ENCODE assay signal across 23 cellular contexts in the genomic region with DNA sequence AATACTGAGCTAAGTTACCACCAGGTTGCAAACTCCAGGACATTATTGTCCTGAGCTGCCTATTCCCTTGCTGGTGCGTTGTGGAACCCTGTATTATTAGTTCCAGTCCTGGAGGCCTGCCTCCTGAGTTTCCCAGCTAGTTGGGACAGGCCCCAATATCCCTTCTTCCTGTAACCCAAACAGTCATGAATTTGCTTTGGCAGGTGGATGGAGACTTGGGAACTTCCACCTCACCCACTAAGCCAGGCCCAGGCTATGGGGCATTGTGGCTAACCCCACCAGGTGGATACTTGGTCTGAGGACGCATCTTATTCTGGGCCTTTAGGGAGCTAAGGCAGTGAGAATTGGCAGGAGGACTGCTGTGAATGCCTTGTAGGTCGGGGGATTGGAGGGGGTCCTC. TPM values are rescaled to one million over a fixed set of nuclear protein-coding genes. Genes with fewer than 3 reads are reported as not detected.
A peak's percentile ranks its signal among the peaks of the same experiment; 100 is the strongest.
DNase-seq lines count a peak whose midpoint lies in the region; ATAC-seq and TF ChIP-seq lines count a peak whose summit lies in the region.
"Had no signal": no experiment of that assay in that cellular context is flagged by ENCODE, and none has a peak within 500 bp of the region (broad histone marks: within the 10 kb centered on the region; RNA-seq: fewer than 3 reads in every experiment).

No MANE protein-coding gene starts in this region.

- H3K36me3 Mint-ChIP-seq in endodermal cell (ENCODE audit: low read depth) = peaks cover 45% of the 10 kb centered on the region

- intact Hi-C loops in posterior vena cava (cut with DNase I) = no loop called here
- intact Hi-C loops in OCI-LY7 (cut with micrococcal nuclease; ENCODE audit: unreplicated experiment) = no loop called here

- TF ChIP-seq RAD21 in SK-N-SH (IDR thresholded peaks at IDR 0.05; ENCODE audit: low read length) = no peak

- TF ChIP-seq EP300 in SK-N-SH (IDR thresholded peaks at IDR 0.05; ENCODE audit: borderline replicate concordance in 1 of 2, low read depth in 1 of 2, low read length in 1 of 2) = no peak

- H4K20me1 ChIP-seq in SK-N-SH (ENCODE audit: insufficient read depth) (no peaks in the 10 kb centered on the region), OCI-LY7 (ENCODE audit: insufficient read depth, low read length) (no peaks in the 10 kb centered on the region)

- ATAC-seq in SK-N-SH treated with all-trans-retinoic acid at 6 μM for 48 hours (peak; percentile 3; the same call in 2 of the 3 replicates), HG03175 (IDR thresholded peaks at IDR 0.05; ENCODE audit: unreplicated experiment) (no peak)
- ATAC-seq: activated CD8-positive, alpha-beta T cell treated with anti-CD3 and anti-CD28 coated beads, Interleukin-2, amount 10 ng/mL, durations not matched to agents 7 days and 5 days; activated T-cell treated with anti-CD3 and anti-CD28 coated beads, Interleukin-2, amount 50 U/mL, for 72 hours; mucosa of descending colon; right cardiac atrium had no signal

- H3K9me3 ChIP-seq in SK-N-SH = no peaks in the 10 kb centered on the region
- no peaks in the 10 kb centered on the region for H3K9me3 ChIP-seq in endodermal cell (ENCODE audit: control insufficient read depth, low read length)
- H3K9me3 ChIP-seq in OCI-LY7 (ENCODE audit: low read length) = no peaks in the 10 kb centered on the region
- H3K9me3 ChIP-seq: mucosa of descending colon, transverse colon had no signal

- H2AFZ ChIP-seq in SK-N-SH (ENCODE audit: low read depth) = no peak overlapping the region
- H2AFZ ChIP-seq in OCI-LY7 (ENCODE audit: low read length) = no peak overlapping the region

- H3K27me3 Mint-ChIP-seq in endodermal cell (ENCODE audit: insufficient read depth) = no peaks in the 10 kb centered on the region
- H3K27me3 Mint-ChIP-seq: activated naive CD8-positive, alpha-beta T cell; dendritic cell treated with granulocyte-macrophage colony-stimulating factor and Interleukin-4, amounts not matched to agents 40 ng/mL and 50 ng/mL, for 4 days had no signal

- peaks cover 14% of the 10 kb centered on the region for H3K4me1 Mint-ChIP-seq in endodermal cell

- peaks cover 15 to 30% of the 10 kb centered on the region in 2 experiments for H3K36me3 ChIP-seq in SK-N-SH (replicated peaks in 1 of 2; ENCODE audit: control insufficient read depth in 1 of 2, insufficient read depth in 2 of 2, low read length in 1 of 2)
- peaks cover 48% of the 10 kb centered on the region for H3K36me3 ChIP-seq in endodermal cell (ENCODE audit: control insufficient read depth, insufficient read depth, low read length)
- peaks cover 54% of the 10 kb centered on the region for H3K36me3 ChIP-seq in OCI-LY7 (ENCODE audit: insufficient read depth, low read length)

- no TSS peak for BruUV-seq in OCI-LY7 (replicated peaks; lab: Mats Ljungman, UMichigan)

- no peak for TF ChIP-seq CTCF in SK-N-SH (IDR thresholded peaks at IDR 0.05)
- TF ChIP-seq CTCF in endodermal cell (conservative IDR thresholded peaks at IDR 0.05) = no peak
- no peak for TF ChIP-seq CTCF in OCI-LY7 (conservative IDR thresholded peaks at IDR 0.05; ENCODE audit: low read length)

- DNase-seq in SK-N-SH = no peak
- no peak for DNase-seq in endodermal cell
- DNase-seq in posterior vena cava (ENCODE audit: low spot score) = peak; percentile 16
- DNase-seq in MV-4-11 (lab: John Stamatoyannopoulos, UW) = no peak
- no peak for DNase-seq in OCI-LY7 (ENCODE audit: low spot score)
- DNase-seq: activated CD8-positive, alpha-beta T cell treated with anti-CD3 and anti-CD28 coated beads, Interleukin-2, amount 10 ng/mL, durations not matched to agents 7 days and 5 days; activated T-cell treated with anti-CD3 and anti-CD28 coated beads, Interleukin-2, amount 50 U/mL, for 72 hours; brain microvascular endothelial cell; DMS79; HCEC 1CT; mucosa of descending colon; NCI-H1417 treated with DMSO at 0.1 percent for 48 hours; NCI-H2171 treated with DMSO at 0.1 percent for 48 hours; nucleus accumbens; right cardiac atrium; stimulated activated naive CD4-positive, alpha-beta T cell treated with Interleukin-2 at 50 U/mL for 16 hours; transverse colon; WERI-Rb-1 had no signal

- no peak overlapping the region for H3K27ac ChIP-seq in SK-N-SH (ENCODE audit: low read depth in 2 of 2, low read length in 1 of 2)
- H3K27ac ChIP-seq in endodermal cell (ENCODE audit: low read depth, low read length) = no peak overlapping the region
- no peak overlapping the region for H3K27ac ChIP-seq in OCI-LY7 (ENCODE audit: low read depth, low read length, poor library complexity, severe bottlenecking)
- H3K27ac ChIP-seq: brain microvascular endothelial cell, transverse colon, WERI-Rb-1 had no signal

- H3K9me2 ChIP-seq in SK-N-SH (no peaks in the 10 kb centered on the region), OCI-LY7 (ENCODE audit: insufficient read depth, low read length) (no peaks in the 10 kb centered on the region)

- peaks cover 68% of the 10 kb centered on the region for H3K9me3 Mint-ChIP-seq in endodermal cell
- H3K9me3 Mint-ChIP-seq: activated T-cell treated with anti-CD3 and anti-CD28 coated beads, Interleukin-2, amount 50 U/mL, for 72 hours; dendritic cell treated with granulocyte-macrophage colony-stimulating factor and Interleukin-4, amounts not matched to agents 40 ng/mL and 50 ng/mL, for 4 days had no signal

- WGBS in SK-N-SH (ENCODE audit: low lambda C conversion rate) = 58% methylated on average over 2 of the region's 3 CpGs
- WGBS in endodermal cell (ENCODE audit: insufficient coverage in 1 of 2, insufficient read length in 1 of 2), 2 experiments = 94% methylated on average over 3 of the region's 3 CpGs; no CpG with 5 or more reads in 1 of the 2 experiments

- CTCF ChIA-PET in SK-N-SH (lab: Yijun Ruan, JAX) = no interaction called here
- CTCF ChIA-PET in OCI-LY7 (lab: Charles Lee; ENCODE audit: unreplicated experiment) = no interaction called here

- H3K27me3 ChIP-seq in SK-N-SH (ENCODE audit: insufficient read depth) (no peaks in the 10 kb centered on the region), endodermal cell (ENCODE audit: control insufficient read depth, insufficient read depth, low read length, poor library complexity, severe bottlenecking) (no peaks in the 10 kb centered on the region)
- H3K27me3 ChIP-seq: brain microvascular endothelial cell, transverse colon had no signal

- H3K79me2 ChIP-seq in SK-N-SH (ENCODE audit: insufficient read depth) (peaks cover 24% of the 10 kb centered on the region), OCI-LY7 (ENCODE audit: insufficient read depth, low read depth, low read length) (peaks cover 30% of the 10 kb centered on the region)

- POLR2A ChIA-PET in SK-N-SH (lab: Yijun Ruan, JAX) = no interaction called here
- POLR2A ChIA-PET in OCI-LY7 (lab: Charles Lee) = no interaction called here

- peaks cover 26% of the 10 kb centered on the region for H3F3A ChIP-seq in SK-N-SH (replicated peaks; ENCODE audit: insufficient read depth)

- H3K4me3 ChIP-seq in SK-N-SH (ENCODE audit: low read depth in 2 of 2, low read length in 1 of 2) (no peak overlapping the region), endodermal cell (ENCODE audit: low read length) (no peak overlapping the region), OCI-LY7 (ENCODE audit: low read depth, low read length, poor library complexity, severe bottlenecking) (no peak overlapping the region)
- H3K4me3 ChIP-seq: mucosa of descending colon, transverse colon had no signal

- H3K4me2 ChIP-seq in SK-N-SH = no peak overlapping the region
- H3K4me2 ChIP-seq in OCI-LY7 (ENCODE audit: low read length) = no peak overlapping the region

- no peak overlapping the region for H3K9ac ChIP-seq in SK-N-SH
- H3K9ac ChIP-seq in endodermal cell (ENCODE audit: extremely low read depth, low read length, poor library complexity, severe bottlenecking) = no peak overlapping the region

- H3K4me1 ChIP-seq in SK-N-SH (ENCODE audit: control insufficient read depth in 1 of 2, insufficient read depth in 2 of 2, low read depth in 1 of 2, low read length in 1 of 2) (peaks cover 0 to 11% of the 10 kb centered on the region in 2 experiments; a peak in 2 of 4 replicates), endodermal cell (ENCODE audit: control insufficient read depth, insufficient read depth, low read length) (peaks cover 6% of the 10 kb centered on the region), OCI-LY7 (ENCODE audit: insufficient read depth, low read length, poor library complexity, severe bottlenecking) (peaks cover 21% of the 10 kb centered on the region)

- H3K4me3 Mint-ChIP-seq in endodermal cell = no peak overlapping the region
- H3K4me3 Mint-ChIP-seq: activated CD8-positive, alpha-beta T cell treated with anti-CD3 and anti-CD28 coated beads, Interleukin-2, amount 10 ng/mL, durations not matched to agents 7 days and 5 days; activated T-cell treated with anti-CD3 and anti-CD28 coated beads, Interleukin-2, amount 50 U/mL, for 72 hours; dendritic cell treated with granulocyte-macrophage colony-stimulating factor and Interleukin-4, amounts not matched to agents 40 ng/mL and 50 ng/mL, for 4 days had no signal

- peak overlapping the region; percentile 73 for H3K27ac Mint-ChIP-seq in endodermal cell
- H3K27ac Mint-ChIP-seq: activated CD8-positive, alpha-beta T cell treated with anti-CD3 and anti-CD28 coated beads, Interleukin-2, amount 10 ng/mL, durations not matched to agents 7 days and 5 days; dendritic cell treated with granulocyte-macrophage colony-stimulating factor and Interleukin-4, amounts not matched to agents 40 ng/mL and 50 ng/mL, for 4 days had no signal

RNA-seq across cellular contexts. Expression of gene RBM3, which starts 5.0 kb away (rescaled TPM):
- polyA plus RNA-seq in SK-N-SH (2012; rRNA removed) = 183 and 222 TPM in 2 replicates
- 199 and 242 TPM in 2 replicates for polyA plus RNA-seq in SK-N-SH (2012; cell fraction: cytosol; rRNA removed)
- 192 and 277 TPM in 2 replicates for polyA plus RNA-seq in SK-N-SH (2012; cell fraction: nucleus; rRNA removed)
- polyA plus RNA-seq in PFSK-1 (2012; ENCODE audit: insufficient read length, low read depth) = 208 TPM
- total RNA-seq in endodermal cell (100 to 1,000 TPM; 183 to 189 TPM), posterior vena cava (100 to 1,000 TPM; 246 to 280 TPM), OCI-LY7 (2022) (188 and 202 TPM in 2 replicates)
- 217 TPM for polyA plus RNA-seq in endodermal cell (2013, experiment 1 of 2)
- 195 TPM for polyA plus RNA-seq in endodermal cell (2013, experiment 2 of 2)
- total RNA-seq in OCI-LY7 (2014; rRNA removed; shearing (Covaris generic)) = 149 and 156 TPM in 2 replicates

RNA-seq across cellular contexts. Expression of gene WDR13, which starts 18.0 kb away (rescaled TPM):
- 58.0 and 101 TPM in 2 replicates for polyA plus RNA-seq in SK-N-SH (2012; rRNA removed)
- 30.9 and 62.0 TPM in 2 replicates for polyA plus RNA-seq in SK-N-SH (2012; cell fraction: cytosol; rRNA removed)
- 223 and 292 TPM in 2 replicates for polyA plus RNA-seq in SK-N-SH (2012; cell fraction: nucleus; rRNA removed)
- 271 TPM for polyA plus RNA-seq in PFSK-1 (2012; ENCODE audit: insufficient read length, low read depth)
- total RNA-seq in endodermal cell = 10 to 100 TPM; 51.3 to 51.9 TPM
- polyA plus RNA-seq in endodermal cell (2013, experiment 1 of 2) = 59.1 TPM
- 60.3 TPM for polyA plus RNA-seq in endodermal cell (2013, experiment 2 of 2)
- total RNA-seq in posterior vena cava = 10 to 100 TPM; 83.5 to 87.4 TPM
- total RNA-seq in OCI-LY7 (2014; rRNA removed; shearing (Covaris generic)) = 46.7 and 55.6 TPM in 2 replicates
- 40.3 and 58.5 TPM in 2 replicates for total RNA-seq in OCI-LY7 (2022)

RNA-seq across cellular contexts. Expression of gene TBC1D25, which starts 39.7 kb away (rescaled TPM):
- polyA plus RNA-seq in SK-N-SH (2012; rRNA removed) = 11.8 and 18.4 TPM in 2 replicates
- polyA plus RNA-seq in SK-N-SH (2012; cell fraction: cytosol; rRNA removed) = 8.1 and 12.3 TPM in 2 replicates
- 17.5 and 23.2 TPM in 2 replicates for polyA plus RNA-seq in SK-N-SH (2012; cell fraction: nucleus; rRNA removed)
- 23.5 TPM for polyA plus RNA-seq in PFSK-1 (2012; ENCODE audit: insufficient read length, low read depth)
- total RNA-seq in endodermal cell (1 to 10 TPM; 7.0 to 7.6 TPM), posterior vena cava (10 to 100 TPM; 13.0 to 15.0 TPM), OCI-LY7 (2022) (11.2 and 14.1 TPM in 2 replicates)
- 7.3 TPM for polyA plus RNA-seq in endodermal cell (2013, experiment 1 of 2)
- polyA plus RNA-seq in endodermal cell (2013, experiment 2 of 2) = 6.5 TPM
- 6.8 and 7.6 TPM in 2 replicates for total RNA-seq in OCI-LY7 (2014; rRNA removed; shearing (Covaris generic))

RNA-seq across cellular contexts. Expression of gene EBP, which starts 57.7 kb away (rescaled TPM):
- polyA plus RNA-seq in SK-N-SH (2012; rRNA removed) = 28.9 and 30.2 TPM in 2 replicates
- 13.0 and 21.4 TPM in 2 replicates for polyA plus RNA-seq in SK-N-SH (2012; cell fraction: cytosol; rRNA removed)
- polyA plus RNA-seq in SK-N-SH (2012; cell fraction: nucleus; rRNA removed) = 30.5 and 35.9 TPM in 2 replicates
- 64.8 TPM for polyA plus RNA-seq in PFSK-1 (2012; ENCODE audit: insufficient read length, low read depth)
- total RNA-seq in endodermal cell (100 to 1,000 TPM; 105 to 119 TPM), posterior vena cava (10 to 100 TPM; 15.0 to 22.1 TPM), OCI-LY7 (2022) (110 and 126 TPM in 2 replicates)
- 155 TPM for polyA plus RNA-seq in endodermal cell (2013, experiment 1 of 2)
- 164 TPM for polyA plus RNA-seq in endodermal cell (2013, experiment 2 of 2)
- 94.4 and 101 TPM in 2 replicates for total RNA-seq in OCI-LY7 (2014; rRNA removed; shearing (Covaris generic))
